In the genomic region with DNA sequence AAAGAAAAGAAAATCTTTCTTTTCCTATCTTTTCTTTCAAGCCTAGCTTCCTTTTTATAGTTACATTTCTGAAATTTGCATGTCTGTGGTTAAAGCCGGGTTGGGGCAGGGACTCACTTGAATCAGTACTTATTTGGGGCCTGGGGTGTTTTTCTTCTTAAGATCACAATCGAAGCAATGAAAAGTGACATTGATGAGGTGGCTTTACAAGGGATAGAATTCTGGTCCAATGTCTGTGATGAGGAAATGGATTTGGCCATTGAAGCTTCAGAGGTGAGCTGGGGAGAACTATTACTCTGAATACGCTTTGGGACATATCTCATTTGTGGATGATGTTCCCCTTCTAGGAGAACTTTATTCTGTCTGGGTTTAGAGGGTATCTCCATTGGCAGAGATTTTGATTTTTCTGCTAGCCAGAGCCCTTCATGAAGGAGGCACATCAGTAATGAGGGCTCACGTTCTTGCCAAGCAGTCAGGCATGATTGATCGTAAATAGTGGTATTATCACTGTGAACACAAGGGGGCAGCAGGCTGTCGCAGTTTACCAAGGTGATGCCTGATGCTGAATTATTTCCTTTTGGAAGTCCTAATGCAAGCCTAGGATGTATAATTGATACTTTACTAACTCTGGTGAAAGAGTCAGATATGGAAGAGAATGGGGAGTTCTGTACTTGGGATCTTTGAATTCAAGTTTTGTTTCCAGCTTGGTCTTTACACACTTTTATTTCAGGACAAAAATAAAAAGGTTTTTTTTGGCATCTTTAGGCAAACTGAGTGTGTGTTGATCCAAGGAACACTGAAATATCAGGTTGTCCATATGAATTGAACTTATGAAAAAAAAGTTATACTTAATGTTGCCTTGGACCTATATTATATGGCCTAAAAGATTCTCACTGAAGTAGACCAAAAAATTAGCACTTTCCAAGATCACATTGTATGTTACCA, we compare ENCODE assay signal across 8 cellular contexts. TPM values are rescaled to one million over a fixed set of nuclear protein-coding genes. Genes with fewer than 3 reads are reported as not detected.
DNase-seq lines count a peak whose midpoint lies in the region; ATAC-seq and TF ChIP-seq lines count a peak whose summit lies in the region.

No MANE protein-coding gene starts in this region.

- peaks cover 68% of the 10 kb centered on the region for H3K36me3 ChIP-seq in SU-DHL-6 (ENCODE audit: low read length)

- no peak overlapping the region for H3K9ac ChIP-seq in SU-DHL-6 (ENCODE audit: low read length)

- peak overlapping the region; percentile 57 for H3K27ac ChIP-seq in SU-DHL-6 (ENCODE audit: low read depth, low read length)

- H3F3A ChIP-seq in SU-DHL-6 (ENCODE audit: insufficient read depth) = peaks cover 44% of the 10 kb centered on the region

- H3K9me2 ChIP-seq in SU-DHL-6 (replicated peaks; ENCODE audit: insufficient read depth, low read length) = no peaks in the 10 kb centered on the region

- H4K20me1 ChIP-seq in SU-DHL-6 (ENCODE audit: low read depth, low read length) = peaks cover 26% of the 10 kb centered on the region; the same call in 1 of the 2 replicates

- ATAC-seq in left ventricle myocardium superior (peak; percentile 77), sciatic nerve (peak; percentile 73), GM18873 (IDR thresholded peaks at IDR 0.05; ENCODE audit: low FRiP score, unreplicated experiment) (no peak), HG03175 (IDR thresholded peaks at IDR 0.05; ENCODE audit: unreplicated experiment) (no peak)

- no peaks in the 10 kb centered on the region for H3K27me3 ChIP-seq in SU-DHL-6 (ENCODE audit: low read length)

- H3K79me2 ChIP-seq in SU-DHL-6 (ENCODE audit: insufficient read depth, low read length) = peaks cover 28% of the 10 kb centered on the region

- no peak overlapping the region for H2AFZ ChIP-seq in SU-DHL-6 (ENCODE audit: low read depth, low read length, severe bottlenecking)

- intact Hi-C loops in left ventricle myocardium superior (cut with micrococcal nuclease) (no loop called here), sciatic nerve (cut with DNase I) (no loop called here)

- H3K9me3 ChIP-seq in SU-DHL-6 (ENCODE audit: insufficient read depth, low read length) = no peaks in the 10 kb centered on the region

- H3K4me2 ChIP-seq in SU-DHL-6 (ENCODE audit: low read depth, low read length, poor library complexity, severe bottlenecking) = peak overlapping the region; percentile 1

- TF ChIP-seq CTCF in GM10266 (IDR thresholded peaks at IDR 0.05; ENCODE audit: control insufficient read depth, insufficient read depth, low read depth, missing control alignments) (peak; percentile 79), SU-DHL-6 (IDR thresholded peaks at IDR 0.05; ENCODE audit: insufficient read depth, low read length, poor library complexity, severe bottlenecking) (peak; percentile 55)

- DNase-seq in GM10266 (ENCODE audit: extremely low spot score) (peak; percentile 52), NCI-H1048 (lab: John Stamatoyannopoulos, UW) (peak; percentile 9), left ventricle myocardium superior (no peak), sciatic nerve (ENCODE audit: low spot score) (no peak)
- peak; percentile 29 for DNase-seq in activated naive CD8-positive, alpha-beta T cell treated with anti-CD3 and anti-CD28 coated beads, Interleukin-2, amount 50 U/mL, for 16 hours (ENCODE audit: low read depth, low spot score)

- no peak overlapping the region for H3K4me3 ChIP-seq in SU-DHL-6 (ENCODE audit: insufficient read depth, low read length, poor library complexity, severe bottlenecking)

RNA-seq across cellular contexts. Expression of a gene that starts 14.6 kb away (rescaled TPM):
- 169 TPM for total RNA-seq in left ventricle myocardium superior
- 223 TPM for total RNA-seq in sciatic nerve

RNA-seq across cellular contexts. Expression of a gene that starts 29.7 kb away (rescaled TPM):
- total RNA-seq in left ventricle myocardium superior = 15.9 TPM
- 19.9 TPM for total RNA-seq in sciatic nerve

Comparison
In these comparisons a context has a peak if more than half of its experiments do, and no peak if none do; other contexts are left out.
1. DNase-seq: peak in GM10266 (single experiment), NCI-H1048 (single experiment) and activated naive CD8-positive, alpha-beta T cell treated with anti-CD3 and anti-CD28 coated beads, Interleukin-2, amount 50 U/mL, for 16 hours (single experiment); none in left ventricle myocardium superior (single experiment) and sciatic nerve (single experiment).
2. ATAC-seq: peak in left ventricle myocardium superior (single experiment) and sciatic nerve (single experiment); none in GM18873 (single experiment) and HG03175 (single experiment).